In genomic region chr7:99499713-99500636, GRCh38 we compare ENCODE assay signal across 8 cellular contexts. TPM values are rescaled to one million over a fixed set of nuclear protein-coding genes. Genes with fewer than 3 reads are reported as not detected.
DNase-seq lines count a peak whose midpoint lies in the region; ATAC-seq, FAIRE-seq and TF ChIP-seq lines count a peak whose summit lies in the region.

TSS of gene ZNF394 (minus strand) at chr7:99500281. CDS start at chr7:99500093, 188 bp downstream.

- peak within 1 kb of the TSS; percentile 97 for H3K27ac ChIP-seq in CD4-positive, alpha-beta T cell (ENCODE audit: low read depth, low read length)
- H3K27ac ChIP-seq in H1 (ENCODE audit: low read depth, low read length): peak within 1 kb of the TSS; percentile 88

- no peak for FAIRE-seq in H1 (lab: Jason Lieb, UNC)

- H3K4me3 ChIP-seq in H1 (ENCODE audit: extremely low read depth in 1 of 4, insufficient read depth in 2 of 4, low read depth in 3 of 4, low read length in 4 of 4): peak within 1 kb of the TSS; percentile 86 to 100 (median 93)

- H3K9me3 ChIP-seq in CD4-positive, alpha-beta T cell (ENCODE audit: control insufficient read depth, low read length): no peaks in the 10 kb centered on the region
- H3K9me3 ChIP-seq in H1 (ENCODE audit: insufficient read depth in 2 of 2, low read depth in 1 of 2, low read length in 1 of 2): no peaks in the 10 kb centered on the region

- peak; percentile 85 to 94 for TF ChIP-seq POLR2A in H1 (IDR thresholded peaks at IDR 0.05; ENCODE audit: control extremely low read depth in 1 of 2, low read depth in 2 of 2, low read length in 2 of 2)

- peaks cover 7% of the 10 kb centered on the region; the same call in 1 of the 2 replicates for H3K79me1 ChIP-seq in H1 (ENCODE audit: low read depth, low read length)

- peak within 1 kb of the TSS; percentile 93 for H2BK5ac ChIP-seq in H1 (ENCODE audit: low read depth, low read length)

- H3K18ac ChIP-seq in H1 (ENCODE audit: extremely low read depth, low read length): no peak within 1 kb of the TSS; the same call in 1 of the 2 replicates

- WGBS in H1 (ENCODE audit: extremely low coverage in 1 of 2, insufficient coverage in 1 of 2, insufficient read length in 1 of 2, insufficient replicate concordance in 2 of 2, low coverage in 1 of 2, low lambda C conversion rate in 2 of 2, missing lambda C conversion rate in 1 of 2), 2 experiments: 4% methylated on average over 68 of the region's 69 CpGs; no CpG with 5 or more reads in 1 of the 2 experiments

- no peak within 1 kb of the TSS for H2BK120ac ChIP-seq in H1 (replicated peaks; ENCODE audit: low read depth, low read length)

- peak within 1 kb of the TSS; percentile 63 for H3K56ac ChIP-seq in H1 (replicated peaks; ENCODE audit: insufficient read length, low read depth, low read length)

- no peak within 1 kb of the TSS for H3K14ac ChIP-seq in H1 (ENCODE audit: insufficient read length)

- peak within 1 kb of the TSS; percentile 60; the same call in 1 of the 2 replicates for H2BK12ac ChIP-seq in H1 (ENCODE audit: low read depth, low read length)

- peak within 1 kb of the TSS; percentile 64 to 95 (median 90) for H3K9ac ChIP-seq in H1 (replicated peaks in 1 of 4; ENCODE audit: extremely low read depth in 1 of 4, low read depth in 3 of 4, low read length in 3 of 4)

- H4K91ac ChIP-seq in H1 (replicated peaks; ENCODE audit: insufficient read length, low read length): no peak within 1 kb of the TSS

- POLR2A ChIA-PET in CD4-positive, alpha-beta T cell (lab: Charles Lee): interaction anchor here (0.6 to 4.5 kb wide), 36 partner anchors 9 to 1718 kb away, joined by 3 to 99 read pairs (median 5); partner anchors contain the start of genes ARPC1A, ATP5MF, BUD31 and CPSF4
- POLR2A ChIA-PET in H1 (lab: Charles Lee; ENCODE audit: partially characterized antibody): interaction anchor here (0.6 to 3.4 kb wide), 19 partner anchors 8 to 232 kb away, joined by 3 to 21 read pairs (median 3); partner anchors contain the start of genes BUD31, FAM200A, PDAP1 and ZNF655

- H3K9me3 Mint-ChIP-seq in CD4-positive, alpha-beta T cell: no peaks in the 10 kb centered on the region
- peaks cover 2% of the 10 kb centered on the region for H3K9me3 Mint-ChIP-seq in activated CD8-positive, alpha-beta memory T cell treated with anti-CD3 and anti-CD28 coated beads, Interleukin-2, amount 10 ng/mL, durations not matched to agents 7 days and 5 days (ENCODE audit: low read depth)
- H3K9me3 Mint-ChIP-seq in memory B cell: no peaks in the 10 kb centered on the region

- H2AK5ac ChIP-seq in H1 (ENCODE audit: low read depth, low read length): no peak within 1 kb of the TSS

- H3K4me1 Mint-ChIP-seq in CD4-positive, alpha-beta T cell (ENCODE audit: low read depth): peaks cover 43% of the 10 kb centered on the region
- H3K4me1 Mint-ChIP-seq in activated CD8-positive, alpha-beta memory T cell treated with anti-CD3 and anti-CD28 coated beads, Interleukin-2, amount 10 ng/mL, durations not matched to agents 7 days and 5 days: peaks cover 24% of the 10 kb centered on the region
- peaks cover 11% of the 10 kb centered on the region for H3K4me1 Mint-ChIP-seq in memory B cell

- intact Hi-C loops in CD4-positive, alpha-beta T cell (cut with DNase I, micrococcal nuclease): loop anchor here (1.0 to 10.0 kb wide), 6 partner anchors 28 to 515 kb away; partner anchors contain the start of genes BUD31 (in 1 of the 2), FAM200A (in 1 of the 2), PDAP1 (in 1 of the 2) and ZKSCAN1 (in 1 of the 2)

- peak within 1 kb of the TSS; percentile 21 for H3K4ac ChIP-seq in H1 (replicated peaks; ENCODE audit: insufficient read length, low read depth, low read length)

- H3K4me1 ChIP-seq in H1 (replicated peaks in 1 of 4; ENCODE audit: control insufficient read depth in 3 of 4, insufficient read depth in 4 of 4, low read length in 3 of 4): peaks cover 0 to 4% (median 0%) of the 10 kb centered on the region in 4 experiments; a peak in 3 of 7 replicates

- H3K4me2 ChIP-seq in H1 (ENCODE audit: insufficient read depth in 1 of 2, low read depth in 2 of 2, low read length in 2 of 2): peak within 1 kb of the TSS; percentile 63 to 93

- peaks cover 7% of the 10 kb centered on the region; the same call in 1 of the 2 replicates for H3K23me2 ChIP-seq in H1 (ENCODE audit: low read depth, low read length)

- TF ChIP-seq EP300 in H1 (IDR thresholded peaks at IDR 0.05; ENCODE audit: borderline replicate concordance in 1 of 2, low read depth in 2 of 2, low read length in 2 of 2): peak in 1 of 2 experiments; percentile 65; a peak in 1 of 3 replicates

- H4K8ac ChIP-seq in H1 (ENCODE audit: extremely low read depth, insufficient read depth, low read length): peak within 1 kb of the TSS; percentile 99; the same call in 1 of the 2 replicates

- peak within 1 kb of the TSS; percentile 39 for H4K5ac ChIP-seq in H1 (ENCODE audit: insufficient read length, low read depth, low read length)

- H3K27me3 ChIP-seq in CD4-positive, alpha-beta T cell (ENCODE audit: control insufficient read depth, insufficient read depth, low read length): no peaks in the 10 kb centered on the region
- H3K27me3 ChIP-seq in H1 (replicated peaks in 1 of 4; ENCODE audit: control insufficient read depth in 3 of 4, extremely low read depth in 1 of 4, insufficient read depth in 3 of 4, low read length in 3 of 4): no peaks in the 10 kb centered on the region

- peak within 1 kb of the TSS; percentile 97 for H3K4me3 Mint-ChIP-seq in CD4-positive, alpha-beta T cell
- H3K4me3 Mint-ChIP-seq in activated CD8-positive, alpha-beta memory T cell treated with anti-CD3 and anti-CD28 coated beads, Interleukin-2, amount 10 ng/mL, durations not matched to agents 7 days and 5 days: peak within 1 kb of the TSS; percentile 90
- peak within 1 kb of the TSS; percentile 98 for H3K4me3 Mint-ChIP-seq in memory B cell

- no peaks in the 10 kb centered on the region for H3K27me3 Mint-ChIP-seq in CD4-positive, alpha-beta T cell
- H3K27me3 Mint-ChIP-seq in activated CD8-positive, alpha-beta memory T cell treated with anti-CD3 and anti-CD28 coated beads, Interleukin-2, amount 10 ng/mL, durations not matched to agents 7 days and 5 days: no peaks in the 10 kb centered on the region
- H3K27me3 Mint-ChIP-seq in memory B cell: no peaks in the 10 kb centered on the region

- ATAC-seq in CD4-positive, alpha-beta T cell (ENCODE audit: poor library complexity): peak; percentile 41
- ATAC-seq in GM19455 (IDR thresholded peaks at IDR 0.05; ENCODE audit: unreplicated experiment) (peak; percentile 42), memory B cell (ENCODE audit: low read depth) (peak; percentile 47)
- ATAC-seq in activated CD8-positive, alpha-beta memory T cell treated with anti-CD3 and anti-CD28 coated beads, Interleukin-2, amount 10 ng/mL, durations not matched to agents 7 days and 5 days: peak; percentile 43

- H3K27ac Mint-ChIP-seq in CD4-positive, alpha-beta T cell: peak within 1 kb of the TSS; percentile 92
- H3K27ac Mint-ChIP-seq in activated CD8-positive, alpha-beta memory T cell treated with anti-CD3 and anti-CD28 coated beads, Interleukin-2, amount 10 ng/mL, durations not matched to agents 7 days and 5 days: peak within 1 kb of the TSS; percentile 100
- H3K27ac Mint-ChIP-seq in memory B cell: peak within 1 kb of the TSS; percentile 97

- peaks cover 0 to 15% (median 5%) of the 10 kb centered on the region in 4 experiments; a peak in 4 of 8 replicates for H3K36me3 ChIP-seq in H1 (ENCODE audit: control insufficient read depth in 2 of 4, insufficient read depth in 4 of 4, low read length in 3 of 4)

- no peak within 1 kb of the TSS for H2BK20ac ChIP-seq in H1 (ENCODE audit: low read length)

- no peak for TF ChIP-seq CTCF in CD4-positive, alpha-beta T cell (IDR thresholded peaks at IDR 0.05)
- TF ChIP-seq CTCF in H1 (IDR thresholded peaks at IDR 0.05; ENCODE audit: control extremely low read depth in 1 of 3, insufficient read depth in 1 of 3, low read depth in 1 of 3, low read length in 3 of 3): peak in 1 of 3 experiments; percentile 4; a peak in 1 of 4 replicates

- peak; percentile 80 to 89 (median 84) for DNase-seq in CD4-positive, alpha-beta T cell
- DNase-seq in HT1080 (ENCODE audit: low read depth) (peak; percentile 85), NOMO-1 treated with dmso at 0.1 percent for 144 hours (lab: John Stamatoyannopoulos, UW; ENCODE audit: unreplicated experiment) (peak; percentile 97), H1 (ENCODE audit: low read depth in 1 of 2, low spot score in 2 of 2) (peak; percentile 77 to 92), memory B cell (ENCODE audit: low spot score in 2 of 2) (peak; percentile 78 to 82)
- DNase-seq in activated CD8-positive, alpha-beta memory T cell treated with anti-CD3 and anti-CD28 coated beads, Interleukin-2, amount 10 ng/mL, durations not matched to agents 7 days and 5 days: peak; percentile 95
- peak; percentile 82 for DNase-seq in stimulated activated CD8-positive, alpha-beta memory T cell treated with anti-CD3 and anti-CD28 coated beads, Interleukin-12 subunit alpha, Interleukin-12 subunit beta, amount 100 ng/mL, for 1 hour (ENCODE audit: low read depth)

- H4K20me1 ChIP-seq in H1 (replicated peaks in 1 of 2; ENCODE audit: control insufficient read depth in 1 of 2, insufficient read depth in 2 of 2, low read length in 2 of 2): peaks cover 5 to 12% of the 10 kb centered on the region in 2 experiments

- H2BK15ac ChIP-seq in H1 (ENCODE audit: low read length): no peak within 1 kb of the TSS

- H3K36me3 Mint-ChIP-seq in CD4-positive, alpha-beta T cell (ENCODE audit: low read depth): peaks cover 49% of the 10 kb centered on the region
- H3K36me3 Mint-ChIP-seq in activated CD8-positive, alpha-beta memory T cell treated with anti-CD3 and anti-CD28 coated beads, Interleukin-2, amount 10 ng/mL, durations not matched to agents 7 days and 5 days: peaks cover 41% of the 10 kb centered on the region
- H3K36me3 Mint-ChIP-seq in memory B cell: peaks cover 15% of the 10 kb centered on the region

- H2AFZ ChIP-seq in H1 (ENCODE audit: low read length): 0 out of 2 replicates have a peak within 1 kb of the TSS, but pooled peaks have one; percentile 52

- no peak within 1 kb of the TSS for H3K23ac ChIP-seq in H1 (ENCODE audit: insufficient read length)

- TF ChIP-seq RAD21 in H1 (IDR thresholded peaks at IDR 0.05 in 1 of 2, conservative IDR thresholded peaks at IDR 0.05 in 1 of 2; ENCODE audit: low read depth in 2 of 2, low read length in 2 of 2): no peak

- CTCF ChIA-PET in CD4-positive, alpha-beta T cell (lab: Charles Lee): interaction anchor here (1.1 to 2.0 kb wide), 4 partner anchors 9 to 47 kb away, joined by 3 to 7 read pairs (median 3); no protein-coding TSS in a partner anchor
- CTCF ChIA-PET in activated CD8-positive, alpha-beta memory T cell treated with anti-CD3 and anti-CD28 coated beads, Interleukin-2, amount 10 ng/mL, durations not matched to agents 7 days and 5 days (lab: Charles Lee): interaction anchor here (0.7 to 1.7 kb wide), 5 partner anchors 21 to 91 kb away, joined by 3 to 7 read pairs (median 3); partner anchors contain the start of genes BUD31 and PDAP1
- CTCF ChIA-PET in H1 (lab: Charles Lee; ENCODE audit: partially characterized antibody): interaction anchor here (0.7 to 2.0 kb wide), 7 partner anchors 11 to 844 kb away, joined by 3 to 6 read pairs (median 3); no protein-coding TSS in a partner anchor

- H3K79me2 ChIP-seq in H1 (ENCODE audit: control insufficient read depth in 1 of 2, insufficient read depth in 2 of 2, low read length in 2 of 2): peaks cover 9 to 33% of the 10 kb centered on the region in 2 experiments

RNA-seq across cellular contexts. Expression of gene ZNF394, which starts in this region (rescaled TPM):
- 100 to 1,000 TPM; 215 to 223 TPM for total RNA-seq in CD4-positive, alpha-beta T cell
- 26.6 and 27.0 TPM in 2 replicates for total RNA-seq in HT1080 (2014; rRNA removed; shearing (Covaris generic))
- 20.9 and 22.3 TPM in 2 replicates for polyA plus RNA-seq in HT1080 (2015; cell fraction: cytosol; rRNA removed)
- polyA plus RNA-seq in HT1080 (2015; cell fraction: nucleus; rRNA removed): 22.2 and 31.6 TPM in 2 replicates
- total RNA-seq in activated CD8-positive, alpha-beta memory T cell treated with anti-CD3 and anti-CD28 coated beads, Interleukin-2, amount 10 ng/mL, durations not matched to agents 7 days and 5 days: 10 to 100 TPM; 50.5 to 58.5 TPM
- total RNA-seq in H1 (2021; fragmentation: NEBNext Ultra II Directional; extraction: Animal tissue kit (Norgen Biotek cat#: 25700)): 19.3 and 24.0 TPM in 2 replicates
- 6.6 and 7.6 TPM in 2 replicates for polyA plus RNA-seq in H1 (2011; rRNA removed)
- polyA plus RNA-seq in H1 (2011; cell fraction: cytosol; rRNA removed): 11.1 TPM
- polyA plus RNA-seq in H1 (2011; cell fraction: nucleus; rRNA removed): 5.8 TPM
- polyA plus RNA-seq in H1 (2012, experiment 1 of 2): 15.6 to 17.2 TPM (median 15.8 TPM) in 4 replicates
- 7.8 TPM for polyA plus RNA-seq in H1 (2012, experiment 2 of 2)
- polyA plus RNA-seq in H1 (2013, experiment 1 of 2): 11.4 TPM
- 11.3 TPM for polyA plus RNA-seq in H1 (2013, experiment 2 of 2)
- 12.1 and 15.3 TPM in 2 replicates for polyA minus RNA-seq in H1 (2011; rRNA and poly(A)+ RNA removed)
- polyA minus RNA-seq in H1 (2011; cell fraction: cytosol; rRNA and poly(A)+ RNA removed): 13.5 TPM
- 15.7 TPM for polyA minus RNA-seq in H1 (2011; cell fraction: nucleus; rRNA and poly(A)+ RNA removed)

Comparison
In these comparisons a context has a peak if more than half of its experiments do, and no peak if none do; other contexts are left out.
1. Peak in every context shown above with its lines: DNase-seq, ATAC-seq, H3K4me3 ChIP-seq and H3K27ac ChIP-seq.